3 cellular contexts compared by ENCODE assay signal in the genomic region with DNA sequence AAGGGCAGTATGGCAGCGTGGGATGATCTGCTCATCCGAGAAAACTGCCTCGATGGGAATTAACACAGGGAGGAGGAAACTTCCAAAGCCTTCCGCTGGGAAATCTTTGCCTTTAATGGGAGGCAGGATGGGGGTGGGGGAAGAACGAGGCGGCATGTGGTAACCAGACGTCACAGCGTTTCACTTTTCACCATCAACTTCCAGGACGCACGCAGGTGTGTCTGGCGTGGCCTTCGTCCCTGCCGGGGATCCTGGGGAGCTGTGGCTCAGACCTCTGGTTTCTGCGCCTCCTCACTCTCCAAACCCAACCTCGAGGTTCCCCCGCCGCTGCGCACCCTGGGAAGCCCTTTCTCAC.
TF ChIP-seq lines count a peak whose summit lies in the region.

No MANE protein-coding gene starts in this region.

TF ChIP-seq in IMR-90, 13 proteins besides CTCF, POLR2A, EP300 and RAD21:
- no peak for TF ChIP-seq CHD1 (IDR thresholded peaks at IDR 0.05; ENCODE audit: low read depth, low read length)
- TF ChIP-seq BHLHE40 (IDR thresholded peaks at IDR 0.05; ENCODE audit: low read depth, low read length), result no peak
- TF ChIP-seq FOS (IDR thresholded peaks at IDR 0.05; ENCODE audit: low read depth, low read length), result no peak
- TF ChIP-seq CEBPB (IDR thresholded peaks at IDR 0.05; ENCODE audit: low read depth, low read length), result no peak
- TF ChIP-seq MAZ (IDR thresholded peaks at IDR 0.05; ENCODE audit: borderline replicate concordance, low read depth, low read length), result no peak
- TF ChIP-seq SMC3 (IDR thresholded peaks at IDR 0.05; ENCODE audit: low read depth, low read length), result no peak
- TF ChIP-seq, protein P1, sequence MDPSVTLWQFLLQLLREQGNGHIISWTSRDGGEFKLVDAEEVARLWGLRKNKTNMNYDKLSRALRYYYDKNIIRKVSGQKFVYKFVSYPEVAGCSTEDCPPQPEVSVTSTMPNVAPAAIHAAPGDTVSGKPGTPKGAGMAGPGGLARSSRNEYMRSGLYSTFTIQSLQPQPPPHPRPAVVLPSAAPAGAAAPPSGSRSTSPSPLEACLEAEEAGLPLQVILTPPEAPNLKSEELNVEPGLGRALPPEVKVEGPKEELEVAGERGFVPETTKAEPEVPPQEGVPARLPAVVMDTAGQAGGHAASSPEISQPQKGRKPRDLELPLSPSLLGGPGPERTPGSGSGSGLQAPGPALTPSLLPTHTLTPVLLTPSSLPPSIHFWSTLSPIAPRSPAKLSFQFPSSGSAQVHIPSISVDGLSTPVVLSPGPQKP (IDR thresholded peaks at IDR 0.05; ENCODE audit: borderline replicate concordance, low read depth, low read length), result no peak
- TF ChIP-seq MAFK (IDR thresholded peaks at IDR 0.05; ENCODE audit: low read depth, low read length), result no peak
- no peak for TF ChIP-seq RFX5 (IDR thresholded peaks at IDR 0.05; ENCODE audit: low read depth, low read length)
- TF ChIP-seq RCOR1 (IDR thresholded peaks at IDR 0.05; ENCODE audit: insufficient replicate concordance, low read length), result no peak
- no peak for TF ChIP-seq MXI1 (IDR thresholded peaks at IDR 0.05; ENCODE audit: borderline replicate concordance, low read depth, low read length)
- TF ChIP-seq, protein P2, sequence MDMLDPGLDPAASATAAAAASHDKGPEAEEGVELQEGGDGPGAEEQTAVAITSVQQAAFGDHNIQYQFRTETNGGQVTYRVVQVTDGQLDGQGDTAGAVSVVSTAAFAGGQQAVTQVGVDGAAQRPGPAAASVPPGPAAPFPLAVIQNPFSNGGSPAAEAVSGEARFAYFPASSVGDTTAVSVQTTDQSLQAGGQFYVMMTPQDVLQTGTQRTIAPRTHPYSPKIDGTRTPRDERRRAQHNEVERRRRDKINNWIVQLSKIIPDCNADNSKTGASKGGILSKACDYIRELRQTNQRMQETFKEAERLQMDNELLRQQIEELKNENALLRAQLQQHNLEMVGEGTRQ (IDR thresholded peaks at IDR 0.05; ENCODE audit: low read depth, low read length), result no peak
- no peak for TF ChIP-seq NFE2L2 (IDR thresholded peaks at IDR 0.05; ENCODE audit: low read depth, low read length)

TF ChIP-seq in K562, 482 proteins besides CTCF, POLR2A, EP300 and RAD21:
- TF ChIP-seq ZBTB1 (CRISPR knock-in tag; IDR thresholded peaks at IDR 0.05; ENCODE audit: borderline replicate concordance, low read depth), result peak; percentile 63; the same call in 1 of the 2 replicates
- no peak for TF ChIP-seq CC2D1A (IDR thresholded peaks at IDR 0.05)
- TF ChIP-seq FOXJ2 (tag; IDR thresholded peaks at IDR 0.05), result 0 out of 2 replicates have a peak, but pooled peaks have one; percentile 11
- TF ChIP-seq, protein P3, sequence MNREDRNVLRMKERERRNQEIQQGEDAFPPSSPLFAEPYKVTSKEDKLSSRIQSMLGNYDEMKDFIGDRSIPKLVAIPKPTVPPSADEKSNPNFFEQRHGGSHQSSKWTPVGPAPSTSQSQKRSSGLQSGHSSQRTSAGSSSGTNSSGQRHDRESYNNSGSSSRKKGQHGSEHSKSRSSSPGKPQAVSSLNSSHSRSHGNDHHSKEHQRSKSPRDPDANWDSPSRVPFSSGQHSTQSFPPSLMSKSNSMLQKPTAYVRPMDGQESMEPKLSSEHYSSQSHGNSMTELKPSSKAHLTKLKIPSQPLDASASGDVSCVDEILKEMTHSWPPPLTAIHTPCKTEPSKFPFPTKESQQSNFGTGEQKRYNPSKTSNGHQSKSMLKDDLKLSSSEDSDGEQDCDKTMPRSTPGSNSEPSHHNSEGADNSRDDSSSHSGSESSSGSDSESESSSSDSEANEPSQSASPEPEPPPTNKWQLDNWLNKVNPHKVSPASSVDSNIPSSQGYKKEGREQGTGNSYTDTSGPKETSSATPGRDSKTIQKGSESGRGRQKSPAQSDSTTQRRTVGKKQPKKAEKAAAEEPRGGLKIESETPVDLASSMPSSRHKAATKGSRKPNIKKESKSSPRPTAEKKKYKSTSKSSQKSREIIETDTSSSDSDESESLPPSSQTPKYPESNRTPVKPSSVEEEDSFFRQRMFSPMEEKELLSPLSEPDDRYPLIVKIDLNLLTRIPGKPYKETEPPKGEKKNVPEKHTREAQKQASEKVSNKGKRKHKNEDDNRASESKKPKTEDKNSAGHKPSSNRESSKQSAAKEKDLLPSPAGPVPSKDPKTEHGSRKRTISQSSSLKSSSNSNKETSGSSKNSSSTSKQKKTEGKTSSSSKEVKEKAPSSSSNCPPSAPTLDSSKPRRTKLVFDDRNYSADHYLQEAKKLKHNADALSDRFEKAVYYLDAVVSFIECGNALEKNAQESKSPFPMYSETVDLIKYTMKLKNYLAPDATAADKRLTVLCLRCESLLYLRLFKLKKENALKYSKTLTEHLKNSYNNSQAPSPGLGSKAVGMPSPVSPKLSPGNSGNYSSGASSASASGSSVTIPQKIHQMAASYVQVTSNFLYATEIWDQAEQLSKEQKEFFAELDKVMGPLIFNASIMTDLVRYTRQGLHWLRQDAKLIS (CRISPR knock-in tag; IDR thresholded peaks at IDR 0.05), result 0 out of 2 replicates have a peak, but pooled peaks have one; percentile 22

TF ChIP-seq in liver, 16 proteins besides CTCF, POLR2A, EP300 and RAD21:
- TF ChIP-seq NR2F2 (IDR thresholded peaks at IDR 0.05) (no peak), SP1 (IDR thresholded peaks at IDR 0.05) (no peak)
- TF ChIP-seq, protein P4, sequence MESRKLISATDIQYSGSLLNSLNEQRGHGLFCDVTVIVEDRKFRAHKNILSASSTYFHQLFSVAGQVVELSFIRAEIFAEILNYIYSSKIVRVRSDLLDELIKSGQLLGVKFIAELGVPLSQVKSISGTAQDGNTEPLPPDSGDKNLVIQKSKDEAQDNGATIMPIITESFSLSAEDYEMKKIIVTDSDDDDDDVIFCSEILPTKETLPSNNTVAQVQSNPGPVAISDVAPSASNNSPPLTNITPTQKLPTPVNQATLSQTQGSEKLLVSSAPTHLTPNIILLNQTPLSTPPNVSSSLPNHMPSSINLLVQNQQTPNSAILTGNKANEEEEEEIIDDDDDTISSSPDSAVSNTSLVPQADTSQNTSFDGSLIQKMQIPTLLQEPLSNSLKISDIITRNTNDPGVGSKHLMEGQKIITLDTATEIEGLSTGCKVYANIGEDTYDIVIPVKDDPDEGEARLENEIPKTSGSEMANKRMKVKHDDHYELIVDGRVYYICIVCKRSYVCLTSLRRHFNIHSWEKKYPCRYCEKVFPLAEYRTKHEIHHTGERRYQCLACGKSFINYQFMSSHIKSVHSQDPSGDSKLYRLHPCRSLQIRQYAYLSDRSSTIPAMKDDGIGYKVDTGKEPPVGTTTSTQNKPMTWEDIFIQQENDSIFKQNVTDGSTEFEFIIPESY (IDR thresholded peaks at IDR 0.05), result no peak
- TF ChIP-seq, protein P5, sequence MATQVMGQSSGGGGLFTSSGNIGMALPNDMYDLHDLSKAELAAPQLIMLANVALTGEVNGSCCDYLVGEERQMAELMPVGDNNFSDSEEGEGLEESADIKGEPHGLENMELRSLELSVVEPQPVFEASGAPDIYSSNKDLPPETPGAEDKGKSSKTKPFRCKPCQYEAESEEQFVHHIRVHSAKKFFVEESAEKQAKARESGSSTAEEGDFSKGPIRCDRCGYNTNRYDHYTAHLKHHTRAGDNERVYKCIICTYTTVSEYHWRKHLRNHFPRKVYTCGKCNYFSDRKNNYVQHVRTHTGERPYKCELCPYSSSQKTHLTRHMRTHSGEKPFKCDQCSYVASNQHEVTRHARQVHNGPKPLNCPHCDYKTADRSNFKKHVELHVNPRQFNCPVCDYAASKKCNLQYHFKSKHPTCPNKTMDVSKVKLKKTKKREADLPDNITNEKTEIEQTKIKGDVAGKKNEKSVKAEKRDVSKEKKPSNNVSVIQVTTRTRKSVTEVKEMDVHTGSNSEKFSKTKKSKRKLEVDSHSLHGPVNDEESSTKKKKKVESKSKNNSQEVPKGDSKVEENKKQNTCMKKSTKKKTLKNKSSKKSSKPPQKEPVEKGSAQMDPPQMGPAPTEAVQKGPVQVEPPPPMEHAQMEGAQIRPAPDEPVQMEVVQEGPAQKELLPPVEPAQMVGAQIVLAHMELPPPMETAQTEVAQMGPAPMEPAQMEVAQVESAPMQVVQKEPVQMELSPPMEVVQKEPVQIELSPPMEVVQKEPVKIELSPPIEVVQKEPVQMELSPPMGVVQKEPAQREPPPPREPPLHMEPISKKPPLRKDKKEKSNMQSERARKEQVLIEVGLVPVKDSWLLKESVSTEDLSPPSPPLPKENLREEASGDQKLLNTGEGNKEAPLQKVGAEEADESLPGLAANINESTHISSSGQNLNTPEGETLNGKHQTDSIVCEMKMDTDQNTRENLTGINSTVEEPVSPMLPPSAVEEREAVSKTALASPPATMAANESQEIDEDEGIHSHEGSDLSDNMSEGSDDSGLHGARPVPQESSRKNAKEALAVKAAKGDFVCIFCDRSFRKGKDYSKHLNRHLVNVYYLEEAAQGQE (IDR thresholded peaks at IDR 0.05), result no peak
